22 cellular contexts compared by ENCODE assay signal in genomic region chr15:37978231-37978630, GRCh38. TPM values are rescaled to one million over a fixed set of nuclear protein-coding genes. Genes with fewer than 3 reads are reported as not detected.
DNase-seq lines count a peak whose midpoint lies in the region; ATAC-seq, FAIRE-seq and TF ChIP-seq lines count a peak whose summit lies in the region.
"Had no signal": no experiment of that assay in that cellular context is flagged by ENCODE, and none has a peak within 500 bp of the region (broad histone marks: within the 10 kb centered on the region; RNA-seq: fewer than 3 reads in every experiment).

No MANE protein-coding gene starts in this region.

- no peak overlapping the region for H3K56ac ChIP-seq in H9 (ENCODE audit: insufficient read length, low read depth, low read length)

- H3K4me3 Mint-ChIP-seq in H9 = no peak overlapping the region; a peak in 1 of 5 replicates
- H3K4me3 Mint-ChIP-seq: CD4-positive, alpha-beta memory T cell had no signal

- peaks cover 2 to 6% of the 10 kb centered on the region in 2 experiments; a peak in 4 of 5 replicates for H3K9me3 Mint-ChIP-seq in H9

- H2BK20ac ChIP-seq in H9 (ENCODE audit: low read depth, low read length, poor library complexity, severe bottlenecking) = no peak overlapping the region

- H3T11ph ChIP-seq in H9 (ENCODE audit: low read length) = no peak overlapping the region

- no CpG with 5 or more reads among the region's 4 CpGs for WGBS in H9 (ENCODE audit: extremely low coverage, insufficient read length, low lambda C conversion rate)

- H3K4me3 ChIP-seq in Karpas-422 (ENCODE audit: low read length) (no peak overlapping the region), bronchial epithelial cell (ENCODE audit: low read depth, low read length) (no peak overlapping the region), kidney (ENCODE audit: low read length in 2 of 2) (no peak overlapping the region)
- H3K4me3 ChIP-seq: A549, GM23248 had no signal

- H3K9ac ChIP-seq in H9 (ENCODE audit: extremely low read depth, insufficient read length, low read length) (no peak overlapping the region), Karpas-422 (ENCODE audit: low read length) (no peak overlapping the region), kidney (ENCODE audit: low read length in 2 of 2) (no peak overlapping the region)
- H3K9ac ChIP-seq: GM23248 had no signal

- H3K79me2 ChIP-seq in H9 (ENCODE audit: insufficient read depth, low read length) (no peaks in the 10 kb centered on the region), Karpas-422 (ENCODE audit: low read length) (no peaks in the 10 kb centered on the region)

- no peak for ATAC-seq in GM21390 (IDR thresholded peaks at IDR 0.05; ENCODE audit: unreplicated experiment)
- ATAC-seq in activated CD4-positive, CD25-positive, alpha-beta regulatory T cell treated with anti-CD3 and anti-CD28 coated beads, Interleukin-2, amount 50 U/mL, for 24 hours = no peak
- ATAC-seq: A549 had no signal

- H3K14ac ChIP-seq in H9 (ENCODE audit: insufficient read depth, low read length) = 0 out of 2 replicates have a peak overlapping the region, but pooled peaks have one; percentile 23

- no peaks in the 10 kb centered on the region for H3K79me1 ChIP-seq in H9 (ENCODE audit: insufficient read depth, low read depth, low read length, poor library complexity, severe bottlenecking)

- H3K27ac ChIP-seq in H9 (ENCODE audit: insufficient read length, low read depth, low read length) (no peak overlapping the region), Karpas-422 (ENCODE audit: low read length) (no peak overlapping the region), kidney (ENCODE audit: low read depth in 2 of 2, low read length in 2 of 2) (no peak overlapping the region)
- H3K27ac ChIP-seq: A549, GM23248 had no signal

- H4K20me1 ChIP-seq in H9 (ENCODE audit: control insufficient read depth, insufficient read depth, insufficient read length) (no peaks in the 10 kb centered on the region), Karpas-422 (ENCODE audit: insufficient read depth, low read depth, low read length) (no peaks in the 10 kb centered on the region)

- TF ChIP-seq CTCF in H9 (conservative IDR thresholded peaks at IDR 0.05) (no peak), bronchial epithelial cell (IDR thresholded peaks at IDR 0.05; ENCODE audit: insufficient read depth, low read length, severe bottlenecking) (no peak), kidney (IDR thresholded peaks at IDR 0.05; ENCODE audit: borderline replicate concordance, extremely low read depth, insufficient read depth) (no peak)

- no peak overlapping the region for H3K18ac ChIP-seq in H9 (ENCODE audit: insufficient read length, low read depth, low read length)

- FAIRE-seq in bronchial epithelial cell (lab: Jason Lieb, UNC) = peak; percentile 66
- no peak for FAIRE-seq in kidney (lab: Jason Lieb, UNC)
- FAIRE-seq: A549, GM12892 had no signal

- no peak overlapping the region for H2BK5ac ChIP-seq in H9 (ENCODE audit: insufficient read length, low read length)

- no peak overlapping the region for H4K8ac ChIP-seq in H9 (replicated peaks; ENCODE audit: insufficient read length, low read depth, low read length)

- no peaks in the 10 kb centered on the region for H3K4me1 ChIP-seq in H9 (ENCODE audit: insufficient read depth, low read length)
- H3K4me1 ChIP-seq in Karpas-422 (ENCODE audit: low read length) = no peaks in the 10 kb centered on the region
- no peaks in the 10 kb centered on the region for H3K4me1 ChIP-seq in kidney (ENCODE audit: control insufficient read depth in 1 of 2, insufficient read depth in 1 of 2, low read depth in 1 of 2, low read length in 2 of 2)
- H3K4me1 ChIP-seq: A549 had no signal

- H3K9me2 ChIP-seq in Karpas-422 (replicated peaks; ENCODE audit: insufficient read depth, low read length) = no peaks in the 10 kb centered on the region

- no peak overlapping the region for H4K5ac ChIP-seq in H9 (ENCODE audit: insufficient read length, low read depth, low read length)

- no peaks in the 10 kb centered on the region for H3K27me3 Mint-ChIP-seq in H9 (ENCODE audit: low read depth)

- no peak overlapping the region for H4K91ac ChIP-seq in H9 (ENCODE audit: insufficient read length, low read depth, low read length)

- no peaks in the 10 kb centered on the region for H3K36me3 Mint-ChIP-seq in H9 (ENCODE audit: insufficient read depth in 1 of 3, low read depth in 3 of 3)
- H3K36me3 Mint-ChIP-seq: CD4-positive, alpha-beta memory T cell had no signal

- H3K9me3 ChIP-seq in H9 (ENCODE audit: control insufficient read depth, low read depth, low read length) (no peaks in the 10 kb centered on the region), Karpas-422 (ENCODE audit: low read length) (no peaks in the 10 kb centered on the region), kidney (ENCODE audit: control insufficient read depth in 1 of 2, low read length in 2 of 2) (no peaks in the 10 kb centered on the region)
- H3K9me3 ChIP-seq: A549 had no signal

- no peaks in the 10 kb centered on the region for H3K4me1 Mint-ChIP-seq in H9
- H3K4me1 Mint-ChIP-seq: CD4-positive, alpha-beta memory T cell had no signal

- no peak overlapping the region for H2BK12ac ChIP-seq in H9 (ENCODE audit: insufficient read length, low read depth, low read length)

- no peak overlapping the region for H3K4ac ChIP-seq in H9 (ENCODE audit: low read depth, low read length)

- intact Hi-C loops in kidney (cut with DNase I) = no loop called here

- no peak overlapping the region for H2BK120ac ChIP-seq in H9 (ENCODE audit: low read depth, low read length, poor library complexity, severe bottlenecking)

- no peak overlapping the region for H3K23ac ChIP-seq in H9 (ENCODE audit: insufficient read length, low read depth, low read length)

- H3K27me3 ChIP-seq in H9 (ENCODE audit: insufficient read depth, low read length) = no peaks in the 10 kb centered on the region
- no peaks in the 10 kb centered on the region for H3K27me3 ChIP-seq in Karpas-422 (ENCODE audit: low read length)
- H3K27me3 ChIP-seq in bronchial epithelial cell (ENCODE audit: control insufficient read depth, insufficient read depth, low read length) = no peaks in the 10 kb centered on the region

- H3K27ac Mint-ChIP-seq in H9 = no peak overlapping the region
- H3K27ac Mint-ChIP-seq: CD4-positive, alpha-beta memory T cell had no signal

- H3K23me2 ChIP-seq in H9 (ENCODE audit: insufficient read length, low read depth, low read length, poor library complexity, severe bottlenecking) = no peaks in the 10 kb centered on the region

- H3K36me3 ChIP-seq in Karpas-422 (ENCODE audit: insufficient read depth, low read length) = no peaks in the 10 kb centered on the region
- no peaks in the 10 kb centered on the region for H3K36me3 ChIP-seq in bronchial epithelial cell (ENCODE audit: control insufficient read depth, insufficient read depth, low read length)
- no peaks in the 10 kb centered on the region for H3K36me3 ChIP-seq in kidney (ENCODE audit: control insufficient read depth in 1 of 2, insufficient read depth in 2 of 2, low read length in 2 of 2)

- H2BK15ac ChIP-seq in H9 (ENCODE audit: low read depth, low read length) = no peak overlapping the region

- no peak overlapping the region for H2AK5ac ChIP-seq in H9 (ENCODE audit: insufficient read length, low read length)

- H3K4me2 ChIP-seq in H9 (ENCODE audit: insufficient read depth, insufficient read length, low read length) = no peak overlapping the region
- H3K4me2 ChIP-seq in Karpas-422 (ENCODE audit: low read depth, low read length, poor library complexity, severe bottlenecking) = no peak overlapping the region
- H3K4me2 ChIP-seq: A549 had no signal

- H2AFZ ChIP-seq in H9 (ENCODE audit: low read length) (no peak overlapping the region), Karpas-422 (ENCODE audit: low read length) (0 out of 2 replicates have a peak overlapping the region, but pooled peaks have one; percentile 5)
- H2AFZ ChIP-seq: GM23248 had no signal

- DNase-seq in H9 = no peak
- DNase-seq in Karpas-422 = no peak
- DNase-seq in bronchial epithelial cell (ENCODE audit: low read depth) = no peak
- DNase-seq in kidney = peak; percentile 37
- DNase-seq in activated gamma-delta T cell (lab: John Stamatoyannopoulos, UW) = no peak
- DNase-seq: 8988T; ACHN; C1 segment of cervical spinal cord; Calu3; CD4-positive, alpha-beta memory T cell; COR-L47; DMS53; DMS79 treated with DMSO at 0.1 percent for 48 hours; GM23248; HCEC 1CT had no signal

RNA-seq across cellular contexts. Expression of gene TMCO5A, which starts 43.8 kb away (rescaled TPM):
- total RNA-seq in H9 (2021) (not detected in 2 replicates), bronchial epithelial cell (not detected in 2 replicates), kidney (not detected)
- total RNA-seq in Karpas-422 (2014; rRNA removed; shearing (Covaris generic); ENCODE audit: low replicate concordance) = not detected in 2 replicates
- polyA plus RNA-seq in kidney (ENCODE audit: insufficient read depth, low read depth, low replicate concordance) = not detected
- total RNA-seq: Calu3; CD4-positive, alpha-beta memory T cell; Daoy; G401; GM23248 had no signal
- polyA plus RNA-seq: A549; BJ; CD4-positive, alpha-beta memory T cell; GM23248 had no signal
